In the genomic region with DNA sequence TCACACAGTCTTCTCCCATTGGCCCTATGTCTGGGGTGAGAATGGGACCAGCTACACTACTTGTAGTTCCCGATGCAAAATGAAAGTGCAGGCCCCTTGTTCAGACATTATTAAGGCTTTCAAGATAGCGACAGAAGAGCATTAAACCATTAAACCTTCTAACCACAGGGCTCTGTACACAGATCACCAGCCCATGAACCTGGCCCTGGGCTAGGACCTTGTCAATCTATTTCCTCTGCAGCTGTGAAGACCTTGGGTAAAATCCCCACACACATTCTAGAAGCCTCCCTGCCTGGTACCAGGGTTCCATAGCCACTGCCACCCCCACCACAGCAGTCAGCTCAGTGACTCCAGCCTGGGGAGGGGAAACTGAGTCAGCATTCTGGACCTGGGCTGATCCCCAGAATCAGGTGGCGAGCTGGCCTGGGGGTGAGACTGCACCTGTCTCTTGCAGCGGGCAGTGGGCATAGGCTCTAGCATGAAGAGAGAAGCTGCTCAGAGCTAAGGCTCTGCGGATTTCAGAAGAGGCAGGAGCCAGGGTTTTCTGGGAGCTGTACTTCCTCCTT, we compare ENCODE assay signal across 25 cellular contexts.
DNase-seq lines count a peak whose midpoint lies in the region; FAIRE-seq and TF ChIP-seq lines count a peak whose summit lies in the region.
"Had no signal": no experiment of that assay in that cellular context is flagged by ENCODE, and none has a peak within 500 bp of the region (broad histone marks: within the 10 kb centered on the region; RNA-seq: fewer than 3 reads in every experiment).

No MANE protein-coding gene starts in this region.

- H3K4me1 ChIP-seq in MM.1S (ENCODE audit: low read length) (no peaks in the 10 kb centered on the region), neuronal stem cell (ENCODE audit: control insufficient read depth in 2 of 2, insufficient read depth in 1 of 2, low read depth in 1 of 2, low read length in 2 of 2) (peaks cover 0 to 16% of the 10 kb centered on the region in 2 donors)
- H3K4me1 ChIP-seq: HAP-1 had no signal

- no peak overlapping the region for H4K8ac ChIP-seq in neuronal stem cell (ENCODE audit: low read depth, low read length)

- H3K27ac ChIP-seq in MM.1S (ENCODE audit: low read length) (no peak overlapping the region), neuronal stem cell (replicated peaks; ENCODE audit: low read length) (no peak overlapping the region)
- H3K27ac ChIP-seq: KMS-11, RWPE1 had no signal

- no peak overlapping the region for H3K4me3 ChIP-seq in MM.1S (ENCODE audit: low read length)
- no peak overlapping the region for H3K4me3 ChIP-seq in kidney epithelial cell (ENCODE audit: low read depth, low read length)
- no peak overlapping the region for H3K4me3 ChIP-seq in neuronal stem cell (ENCODE audit: low read length in 2 of 2)
- H3K4me3 ChIP-seq: HAP-1 had no signal

- no peak overlapping the region for H3K4me2 ChIP-seq in MM.1S (ENCODE audit: low read depth, low read length)
- no peak overlapping the region for H3K4me2 ChIP-seq in neuronal stem cell (ENCODE audit: insufficient read depth, low read length, poor library complexity, severe bottlenecking)
- H3K4me2 ChIP-seq: KMS-11 had no signal

- no peaks in the 10 kb centered on the region for H3K79me2 ChIP-seq in MM.1S (ENCODE audit: low read length)

- H3K79me1 ChIP-seq in neuronal stem cell (ENCODE audit: low read depth, low read length), result no peaks in the 10 kb centered on the region

- H3K27me3 ChIP-seq in MM.1S (replicated peaks; ENCODE audit: insufficient read depth, low read length) (peaks cover 43% of the 10 kb centered on the region), kidney epithelial cell (ENCODE audit: control insufficient read depth, insufficient read depth, low read length) (peaks cover 14% of the 10 kb centered on the region), neuronal stem cell (ENCODE audit: control insufficient read depth in 3 of 3, insufficient read depth in 3 of 3, low read depth in 1 of 3, low read length in 3 of 3) (peaks cover 0 to 82% (median 4%) of the 10 kb centered on the region in 3 experiments)

- H4K91ac ChIP-seq in neuronal stem cell (ENCODE audit: low read depth, low read length, poor library complexity), result no peak overlapping the region

- H3K36me3 ChIP-seq in MM.1S (replicated peaks; ENCODE audit: insufficient read depth, low read length) (no peaks in the 10 kb centered on the region), kidney epithelial cell (ENCODE audit: control insufficient read depth, insufficient read depth, low read length) (no peaks in the 10 kb centered on the region), neuronal stem cell (replicated peaks in 1 of 2; ENCODE audit: control insufficient read depth in 2 of 2, insufficient read depth in 2 of 2, low read length in 2 of 2) (no peaks in the 10 kb centered on the region)
- H3K36me3 ChIP-seq: HAP-1 had no signal

- no peak overlapping the region for H2AFZ ChIP-seq in MM.1S (ENCODE audit: low read length)
- no peak overlapping the region for H2AFZ ChIP-seq in neuronal stem cell (ENCODE audit: low read length)

- no peak overlapping the region for H2BK12ac ChIP-seq in neuronal stem cell (ENCODE audit: low read length)

- H3F3A ChIP-seq in MM.1S (ENCODE audit: insufficient read depth, low read length), result no peaks in the 10 kb centered on the region

- no peak for FAIRE-seq in GM12892 (lab: Jason Lieb, UNC)

- H3K4ac ChIP-seq in neuronal stem cell (ENCODE audit: low read length), result no peak overlapping the region

- H3K9me3 ChIP-seq in MM.1S (replicated peaks; ENCODE audit: insufficient read depth, low read length), result no peaks in the 10 kb centered on the region
- peaks cover 0 to 3% of the 10 kb centered on the region in 2 donors for H3K9me3 ChIP-seq in neuronal stem cell (replicated peaks in 1 of 2; ENCODE audit: control insufficient read depth in 2 of 2, insufficient read depth in 1 of 2, low read depth in 1 of 2, low read length in 2 of 2)
- H3K9me3 ChIP-seq: HAP-1 had no signal

- no peaks in the 10 kb centered on the region for H4K20me1 ChIP-seq in MM.1S (ENCODE audit: insufficient read depth, low read length)

- no peak for TF ChIP-seq POLR2A in GM12892 (IDR thresholded peaks at IDR 0.05; ENCODE audit: low read depth, low read length)

- no peak overlapping the region for H2BK15ac ChIP-seq in neuronal stem cell (ENCODE audit: low read length)

- no peaks in the 10 kb centered on the region for H3K9me2 ChIP-seq in MM.1S (replicated peaks; ENCODE audit: insufficient read depth, low read length)

- no peak overlapping the region for H2BK5ac ChIP-seq in neuronal stem cell (ENCODE audit: low read length)

- H3K9ac ChIP-seq in MM.1S (ENCODE audit: low read length) (no peak overlapping the region), neuronal stem cell (ENCODE audit: low read depth, low read length, poor library complexity) (no peak overlapping the region)
- H3K9ac ChIP-seq: KMS-11 had no signal

- TF ChIP-seq CTCF in MM.1S (IDR thresholded peaks at IDR 0.05; ENCODE audit: low read length) (no peak), kidney epithelial cell (IDR thresholded peaks at IDR 0.05; ENCODE audit: insufficient read depth, low read length, poor library complexity, severe bottlenecking) (no peak)

- H3K23ac ChIP-seq in neuronal stem cell (ENCODE audit: low read depth, low read length, poor library complexity), result no peak overlapping the region

- peak overlapping the region; percentile 6 for H3K18ac ChIP-seq in neuronal stem cell (ENCODE audit: low read length)

- H3K14ac ChIP-seq in neuronal stem cell (ENCODE audit: low read length), result peak overlapping the region; percentile 92

- H2BK120ac ChIP-seq in neuronal stem cell (ENCODE audit: low read depth, low read length), result no peak overlapping the region

- WGBS in neuronal stem cell (ENCODE audit: extremely low coverage in 2 of 2, insufficient read length in 2 of 2, insufficient replicate concordance in 1 of 2), 2 donors, result no CpG with 5 or more reads among the region's 5 CpGs

- peak; percentile 23 for DNase-seq in MM.1S
- DNase-seq in kidney epithelial cell (ENCODE audit: low read depth), result peak; percentile 28
- DNase-seq in neuronal stem cell (ENCODE audit: low spot score), result no peak
- no peak for DNase-seq in iPS-NIHi11 (ENCODE audit: low spot score)
- DNase-seq in GM12892 (ENCODE audit: insufficient read length), result no peak
- no peak for DNase-seq in T-helper 1 cell
- no peak for DNase-seq in NCI-H146 treated with DMSO at 0.1 percent for 48 hours (lab: John Stamatoyannopoulos, UW; ENCODE audit: unreplicated experiment)
- DNase-seq: Calu3; DMS79 treated with DMSO at 0.1 percent for 48 hours; GF-D8; GOT3; HFFc6; NCI-H1105; NCI-H1436 treated with DMSO at 0.1 percent for 48 hours; NCI-H1930; NCI-H2107; NCI-H446; NCI-H524 treated with DMSO at 0.1 percent for 48 hours; NCI-H774; NK-92 treated with Interleukin-12 subunit alpha and Interleukin-12 subunit beta, amount 100 ng/mL, for 24 hours; SHP77; T-cell had no signal

- H2AK5ac ChIP-seq in neuronal stem cell (ENCODE audit: low read depth, low read length), result no peak overlapping the region

Comparison
In these comparisons a context has a peak if more than half of its experiments do, and no peak if none do; other contexts are left out.
1. DNase-seq: peak in MM.1S (single experiment) and kidney epithelial cell (single experiment); none in neuronal stem cell (single experiment), iPS-NIHi11 (single experiment), GM12892 (single experiment), T-helper 1 cell (0 of 5) and NCI-H146 treated with DMSO at 0.1 percent for 48 hours (single experiment).